Comparison of ENCODE assay signal across 26 cellular contexts in the genomic region with DNA sequence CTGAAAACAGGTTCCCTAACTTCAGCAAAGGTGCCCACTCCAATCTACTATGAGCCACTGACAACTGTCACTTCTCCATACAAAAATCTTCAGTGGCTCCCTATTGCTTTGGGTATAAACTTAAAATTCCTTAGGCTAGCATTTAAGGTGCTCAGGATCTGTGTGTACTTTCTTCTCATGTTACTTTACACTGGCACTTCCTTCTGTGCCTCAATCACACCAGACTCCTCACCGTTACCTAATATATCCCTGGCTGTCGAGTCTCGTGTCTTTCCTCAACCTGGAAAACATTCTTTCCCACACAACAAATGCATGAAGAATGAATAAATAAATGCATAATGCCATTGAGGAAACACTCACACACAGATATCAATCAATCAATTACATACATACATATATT.
"Had no signal": no experiment of that assay in that cellular context is flagged by ENCODE, and none has a peak within 500 bp of the region (broad histone marks: within the 10 kb centered on the region; RNA-seq: fewer than 3 reads in every experiment).

No MANE protein-coding gene starts in this region.

- H3K4me3 Mint-ChIP-seq: immature natural killer cell; naive thymus-derived CD8-positive, alpha-beta T cell; nephron; stimulated activated effector memory CD8-positive, alpha-beta T cell treated with anti-CD3 and anti-CD28 coated beads, Interleukin-12 subunit alpha, Interleukin-12 subunit beta, amount 100 ng/mL, for 72 hours; stimulated activated naive CD8-positive, alpha-beta T cell treated with anti-CD3 and anti-CD28 coated beads, Interleukin-15, Interleukin-2, amounts not matched to agents 100 ng/mL and 50 ng/mL, for 24 hours had no signal

- DNase-seq: hypothalamus; immature natural killer cell; kidney; left colon; left lung; lower lobe of right lung; mammary epithelial cell; mesenchymal stem cell; naive thymus-derived CD8-positive, alpha-beta T cell; ovary; retina; right cardiac atrium; small intestine; spleen; stimulated activated CD4-positive, alpha-beta T cell treated with anti-CD3 and anti-CD28 coated beads, Interleukin-4, amount 100 ng/mL, for 24 hours; stimulated activated naive CD4-positive, alpha-beta T cell; tibial artery; trophoblast cell had no signal

- H3K27ac Mint-ChIP-seq: immature natural killer cell; naive thymus-derived CD8-positive, alpha-beta T cell; nephron; progenitor cell of endocrine pancreas; stimulated activated effector memory CD8-positive, alpha-beta T cell treated with anti-CD3 and anti-CD28 coated beads, Interleukin-12 subunit alpha, Interleukin-12 subunit beta, amount 100 ng/mL, for 72 hours; stimulated activated naive CD8-positive, alpha-beta T cell treated with anti-CD3 and anti-CD28 coated beads, Interleukin-15, Interleukin-2, amounts not matched to agents 100 ng/mL and 50 ng/mL, for 24 hours had no signal

- H3K9me3 ChIP-seq: left lung, lower lobe of right lung, ovary, spleen, suprapubic skin, thoracic aorta, tibial artery, vagina had no signal

- H3K27me3 Mint-ChIP-seq: progenitor cell of endocrine pancreas had no signal

- H3K36me3 ChIP-seq: left lung, lower lobe of right lung, ovary, spleen, suprapubic skin, thoracic aorta, tibial artery, vagina had no signal

- ATAC-seq: left colon; left lung; lower lobe of right lung; naive thymus-derived CD8-positive, alpha-beta T cell; right cardiac atrium; sciatic nerve; stimulated activated effector memory CD8-positive, alpha-beta T cell treated with anti-CD3 and anti-CD28 coated beads, Interleukin-12 subunit alpha, Interleukin-12 subunit beta, amount 100 ng/mL, for 72 hours had no signal

- H3K4me3 ChIP-seq: left lung, lower lobe of right lung, ovary, spleen, suprapubic skin, thoracic aorta, tibial artery, vagina had no signal

- H3K36me3 Mint-ChIP-seq: immature natural killer cell; naive thymus-derived CD8-positive, alpha-beta T cell; stimulated activated effector memory CD8-positive, alpha-beta T cell treated with anti-CD3 and anti-CD28 coated beads, Interleukin-12 subunit alpha, Interleukin-12 subunit beta, amount 100 ng/mL, for 72 hours had no signal

- H3K27me3 ChIP-seq: left lung, ovary, spleen, suprapubic skin, tibial artery, vagina had no signal

- H3K9me3 Mint-ChIP-seq: immature natural killer cell; naive thymus-derived CD8-positive, alpha-beta T cell; nephron; stimulated activated effector memory CD8-positive, alpha-beta T cell treated with anti-CD3 and anti-CD28 coated beads, Interleukin-12 subunit alpha, Interleukin-12 subunit beta, amount 100 ng/mL, for 72 hours; stimulated activated naive CD8-positive, alpha-beta T cell treated with anti-CD3 and anti-CD28 coated beads, Interleukin-15, Interleukin-2, amounts not matched to agents 100 ng/mL and 50 ng/mL, for 24 hours had no signal

- H3K27ac ChIP-seq: left lung, lower lobe of right lung, ovary, spleen, suprapubic skin, thoracic aorta, tibial artery, vagina had no signal
